ENCODE assay signal across 13 cellular contexts in the genomic region with DNA sequence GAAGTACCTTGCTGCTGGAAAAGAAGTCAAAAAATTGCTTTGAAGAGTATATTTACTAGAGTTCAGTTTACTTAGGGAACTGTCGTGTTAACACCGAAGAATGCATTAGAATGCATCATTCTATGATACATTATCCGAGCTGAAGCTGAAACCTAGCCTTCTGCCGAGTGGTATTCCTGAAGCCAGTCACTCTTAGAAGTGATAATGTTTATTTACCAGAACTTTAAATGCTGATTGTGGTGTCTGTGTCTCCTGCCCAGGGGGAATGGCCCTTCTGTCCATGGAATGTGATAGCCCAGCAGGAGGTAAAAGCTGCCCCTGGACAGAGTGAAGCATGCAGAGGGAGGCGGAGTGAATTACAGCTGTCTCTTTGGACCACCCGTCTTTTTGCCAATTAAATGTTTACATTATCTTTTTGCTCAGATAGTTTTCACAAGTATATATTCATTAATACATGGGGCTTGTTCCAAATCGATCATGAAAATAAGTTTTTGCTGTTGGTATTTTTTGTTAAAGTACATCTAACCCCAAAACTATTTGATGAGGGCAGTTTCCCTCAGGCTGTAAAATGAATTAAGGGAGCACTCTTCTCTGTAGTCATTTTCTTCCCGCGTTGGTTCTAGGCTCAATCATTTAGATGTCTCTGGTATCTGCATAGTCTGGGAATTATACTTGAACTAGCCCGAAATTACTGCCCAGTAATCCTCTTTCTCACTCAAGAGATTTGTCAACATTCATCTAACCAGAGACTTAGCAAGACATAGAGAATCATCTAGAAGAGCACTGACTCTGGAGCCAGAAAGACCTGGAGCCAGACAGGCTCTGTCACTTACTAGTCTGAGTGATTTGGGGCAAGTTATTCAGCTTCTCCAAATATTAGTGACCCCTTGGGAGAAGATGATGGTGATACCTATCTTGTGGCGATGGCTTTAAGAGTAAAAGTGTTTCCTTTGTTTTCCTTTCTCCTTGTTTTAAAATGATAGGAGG.
DNase-seq lines count a peak whose midpoint lies in the region; ATAC-seq, FAIRE-seq and TF ChIP-seq lines count a peak whose summit lies in the region.
"Had no signal": no experiment of that assay in that cellular context is flagged by ENCODE, and none has a peak within 500 bp of the region (broad histone marks: within the 10 kb centered on the region; RNA-seq: fewer than 3 reads in every experiment).

No MANE protein-coding gene starts in this region.

- no peak for TF ChIP-seq RAD21 in A549 (conservative IDR thresholded peaks at IDR 0.05 in 1 of 2, IDR thresholded peaks at IDR 0.05 in 1 of 2)
- no peak; a peak in 1 of 4 replicates for TF ChIP-seq RAD21 in H1 (IDR thresholded peaks at IDR 0.05 in 1 of 2, conservative IDR thresholded peaks at IDR 0.05 in 1 of 2; ENCODE audit: low read depth in 2 of 2, low read length in 2 of 2)

- TF ChIP-seq CTCF in A549 (IDR thresholded peaks at IDR 0.05) (no peak), H1 (IDR thresholded peaks at IDR 0.05; ENCODE audit: control extremely low read depth in 1 of 3, insufficient read depth in 1 of 3, low read depth in 1 of 3, low read length in 3 of 3) (no peak)

- no peaks in the 10 kb centered on the region for H3K23me2 ChIP-seq in H1 (ENCODE audit: low read depth, low read length)

- H4K91ac ChIP-seq in H1 (replicated peaks; ENCODE audit: insufficient read length, low read length), result no peak overlapping the region
- H4K91ac ChIP-seq in mesenchymal stem cell (ENCODE audit: low read length), result no peak overlapping the region

- H3K56ac ChIP-seq in H1 (replicated peaks; ENCODE audit: insufficient read length, low read depth, low read length), result no peak overlapping the region

- peaks cover 2% of the 10 kb centered on the region for H3K4me1 Mint-ChIP-seq in activated naive CD8-positive, alpha-beta T cell treated with anti-CD3 and anti-CD28 coated beads, Interleukin-2, amount 50 U/mL, for 24 hours
- H3K4me1 Mint-ChIP-seq: activated CD4-positive, alpha-beta T cell treated with anti-CD3 and anti-CD28 coated beads, Interleukin-2, amount 10 ng/mL, durations not matched to agents 7 days and 5 days had no signal

- peak overlapping the region; percentile 31 for H3K4me2 ChIP-seq in A549
- H3K4me2 ChIP-seq in H1 (ENCODE audit: insufficient read depth in 1 of 2, low read depth in 2 of 2, low read length in 2 of 2), result peak overlapping the region; percentile 32 to 38; a peak in 3 of 4 replicates
- H3K4me2 ChIP-seq in mesenchymal stem cell (ENCODE audit: low read length, poor library complexity, severe bottlenecking), result peak overlapping the region; percentile 51

- H3K27me3 ChIP-seq in H1 (replicated peaks in 1 of 4; ENCODE audit: control insufficient read depth in 3 of 4, extremely low read depth in 1 of 4, insufficient read depth in 3 of 4, low read length in 3 of 4) (no peaks in the 10 kb centered on the region; a peak in 1 of 7 replicates), mesenchymal stem cell (ENCODE audit: control insufficient read depth in 1 of 2, insufficient read depth in 1 of 2, low read length in 2 of 2) (no peaks in the 10 kb centered on the region)
- H3K27me3 ChIP-seq: right lobe of liver had no signal

- H2AFZ ChIP-seq in H1 (ENCODE audit: low read length) (no peak overlapping the region), mesenchymal stem cell (ENCODE audit: low read depth, low read length) (no peak overlapping the region)

- ATAC-seq in A549 (peak in 1 of 2 experiments; percentile 72; a peak in 3 of 6 replicates), HG02610 (IDR thresholded peaks at IDR 0.05; ENCODE audit: unreplicated experiment) (no peak), GM18520 (IDR thresholded peaks at IDR 0.05; ENCODE audit: unreplicated experiment) (no peak)
- ATAC-seq in activated naive CD8-positive, alpha-beta T cell treated with anti-CD3 and anti-CD28 coated beads, Interleukin-2, amount 50 U/mL, for 24 hours, result no peak

- no peak overlapping the region for H4K8ac ChIP-seq in H1 (ENCODE audit: extremely low read depth, insufficient read depth, low read length)
- H4K8ac ChIP-seq in mesenchymal stem cell (ENCODE audit: low read length), result peak overlapping the region; percentile 68

- CTCF ChIA-PET in A549 (lab: Yijun Ruan, JAX) (interaction anchor here (0.6 to 0.9 kb wide), 2 partner anchors 277 to 744 kb away, joined by 3 read pairs; no protein-coding TSS in a partner anchor), H1 (lab: Charles Lee; ENCODE audit: partially characterized antibody) (interaction anchor here (0.6 to 2.3 kb wide), 10 partner anchors 11 to 277 kb away, joined by 3 to 14 read pairs (median 4); no protein-coding TSS in a partner anchor)

- no peak overlapping the region for H2BK120ac ChIP-seq in H1 (replicated peaks; ENCODE audit: low read depth, low read length)
- no peak overlapping the region for H2BK120ac ChIP-seq in mesenchymal stem cell (ENCODE audit: low read depth, low read length)

- POLR2A ChIA-PET in A549 (lab: Yijun Ruan, JAX), result no interaction called here
- POLR2A ChIA-PET in H1 (lab: Charles Lee; ENCODE audit: partially characterized antibody), result no interaction called here

- H3K23ac ChIP-seq in H1 (ENCODE audit: insufficient read length) (no peak overlapping the region), mesenchymal stem cell (ENCODE audit: low read length in 2 of 2) (no peak overlapping the region)

- H3K14ac ChIP-seq in H1 (ENCODE audit: insufficient read length) (no peak overlapping the region), mesenchymal stem cell (ENCODE audit: low read length in 2 of 2) (no peak overlapping the region)

- no peak for TF ChIP-seq POLR2A in A549 (IDR thresholded peaks at IDR 0.05; ENCODE audit: low read length)
- TF ChIP-seq POLR2A in H1 (IDR thresholded peaks at IDR 0.05; ENCODE audit: control extremely low read depth in 1 of 2, low read depth in 2 of 2, low read length in 2 of 2), result no peak

- H3K36me3 Mint-ChIP-seq in activated naive CD8-positive, alpha-beta T cell treated with anti-CD3 and anti-CD28 coated beads, Interleukin-2, amount 50 U/mL, for 24 hours (ENCODE audit: low read depth), result peaks cover 3% of the 10 kb centered on the region

- H4K20me1 ChIP-seq in H1 (replicated peaks in 1 of 2; ENCODE audit: control insufficient read depth in 1 of 2, insufficient read depth in 2 of 2, low read length in 2 of 2), result no peaks in the 10 kb centered on the region

- H3K18ac ChIP-seq in H1 (ENCODE audit: extremely low read depth, low read length) (no peak overlapping the region), mesenchymal stem cell (ENCODE audit: low read depth in 1 of 2, low read length in 2 of 2) (peak overlapping the region in 1 of 2 experiments; percentile 44)

- H3K9me3 Mint-ChIP-seq in activated naive CD8-positive, alpha-beta T cell treated with anti-CD3 and anti-CD28 coated beads, Interleukin-2, amount 50 U/mL, for 24 hours, result no peaks in the 10 kb centered on the region
- H3K9me3 Mint-ChIP-seq: activated T-helper 2 cell treated with anti-CD3 and anti-CD28 coated beads, Interferon-gamma antibody, Interleukin-2, Interleukin-4, amounts not matched to agents 10 μg/mL and 5 μg/mL and 100 μg/mL, durations not matched to agents 14 hours and 24 hours and 36 hours had no signal

- H3K9me3 ChIP-seq in A549 (no peaks in the 10 kb centered on the region), H1 (ENCODE audit: insufficient read depth in 2 of 2, low read depth in 1 of 2, low read length in 1 of 2) (no peaks in the 10 kb centered on the region), mesenchymal stem cell (ENCODE audit: control insufficient read depth, low read length) (no peaks in the 10 kb centered on the region)
- H3K9me3 ChIP-seq: right lobe of liver had no signal

- WGBS in A549 (ENCODE audit: missing lambda C conversion rate), result 59% methylated on average over 11 of the region's 11 CpGs
- 61% methylated on average over 11 of the region's 11 CpGs; no CpG with 5 or more reads in 1 of the 2 experiments for WGBS in H1 (ENCODE audit: extremely low coverage in 1 of 2, insufficient coverage in 1 of 2, insufficient read length in 1 of 2, insufficient replicate concordance in 2 of 2, low coverage in 1 of 2, low lambda C conversion rate in 2 of 2, missing lambda C conversion rate in 1 of 2), 2 experiments
- 57% methylated on average over 8 of the region's 11 CpGs for WGBS in mesenchymal stem cell

- H3K9ac ChIP-seq in H1 (replicated peaks in 1 of 4; ENCODE audit: extremely low read depth in 1 of 4, low read depth in 3 of 4, low read length in 3 of 4), result no peak overlapping the region
- no peak overlapping the region for H3K9ac ChIP-seq in mesenchymal stem cell (ENCODE audit: low read length)

- DNase-seq in A549 (ENCODE audit: low read depth in 1 of 2, low spot score in 1 of 2), result no peak
- peak; percentile 89 for DNase-seq in M059J (ENCODE audit: low read depth)
- peak in 1 of 2 experiments; percentile 36 for DNase-seq in H1 (ENCODE audit: low read depth in 1 of 2, low spot score in 2 of 2)
- DNase-seq in mesenchymal stem cell, result peak; percentile 52
- DNase-seq in activated naive CD8-positive, alpha-beta T cell treated with anti-CD3 and anti-CD28 coated beads, Interleukin-2, amount 50 U/mL, for 24 hours, result no peak
- no peak for DNase-seq in NCI-H510A treated with DMSO at 0.1 percent for 48 hours (lab: John Stamatoyannopoulos, UW)
- DNase-seq: activated CD4-positive, alpha-beta T cell treated with anti-CD3 and anti-CD28 coated beads, Interleukin-2, amount 10 ng/mL, durations not matched to agents 7 days and 5 days; DMS53; right lobe of liver; SW 1271 had no signal

- H2AK5ac ChIP-seq in H1 (ENCODE audit: low read depth, low read length), result no peak overlapping the region
- H2AK5ac ChIP-seq in mesenchymal stem cell (ENCODE audit: low read length, severe bottlenecking), result no peak overlapping the region

- TF ChIP-seq EP300 in A549 (IDR thresholded peaks at IDR 0.05) (no peak), H1 (IDR thresholded peaks at IDR 0.05; ENCODE audit: borderline replicate concordance in 1 of 2, low read depth in 2 of 2, low read length in 2 of 2) (no peak)

- H3K79me2 ChIP-seq in H1 (ENCODE audit: control insufficient read depth in 1 of 2, insufficient read depth in 2 of 2, low read length in 2 of 2), result no peaks in the 10 kb centered on the region

- H3K4me1 ChIP-seq in A549, result peaks cover 18% of the 10 kb centered on the region; the same call in 2 of the 3 replicates
- peaks cover 2 to 10% (median 6%) of the 10 kb centered on the region in 4 experiments; a peak in 5 of 7 replicates for H3K4me1 ChIP-seq in H1 (replicated peaks in 1 of 4; ENCODE audit: control insufficient read depth in 3 of 4, insufficient read depth in 4 of 4, low read length in 3 of 4)
- H3K4me1 ChIP-seq in mesenchymal stem cell (ENCODE audit: control insufficient read depth, insufficient read depth, low read depth, low read length), result no peaks in the 10 kb centered on the region

- H3K4me3 Mint-ChIP-seq in activated naive CD8-positive, alpha-beta T cell treated with anti-CD3 and anti-CD28 coated beads, Interleukin-2, amount 50 U/mL, for 24 hours, result no peak overlapping the region
- H3K4me3 Mint-ChIP-seq: activated CD4-positive, alpha-beta T cell treated with anti-CD3 and anti-CD28 coated beads, Interleukin-2, amount 10 ng/mL, durations not matched to agents 7 days and 5 days had no signal

- H3K4me3 ChIP-seq in A549, result no peak overlapping the region
- H3K4me3 ChIP-seq in H1 (ENCODE audit: extremely low read depth in 1 of 4, insufficient read depth in 2 of 4, low read depth in 3 of 4, low read length in 4 of 4), result peak overlapping the region in 1 of 4 experiments; percentile 24; a peak in 1 of 8 replicates
- no peak overlapping the region for H3K4me3 ChIP-seq in mesenchymal stem cell (ENCODE audit: insufficient read depth in 1 of 2, low read depth in 1 of 2, low read length in 2 of 2)
- H3K4me3 ChIP-seq: right lobe of liver had no signal

- H3K27me3 Mint-ChIP-seq in activated naive CD8-positive, alpha-beta T cell treated with anti-CD3 and anti-CD28 coated beads, Interleukin-2, amount 50 U/mL, for 24 hours, result no peaks in the 10 kb centered on the region
- H3K27me3 Mint-ChIP-seq: activated CD4-positive, alpha-beta T cell treated with anti-CD3 and anti-CD28 coated beads, Interleukin-2, amount 10 ng/mL, durations not matched to agents 7 days and 5 days had no signal

- no peak overlapping the region for H3K4ac ChIP-seq in H1 (replicated peaks; ENCODE audit: insufficient read length, low read depth, low read length)
- no peak overlapping the region for H3K4ac ChIP-seq in mesenchymal stem cell (ENCODE audit: low read depth in 1 of 2, low read length in 2 of 2)

- H2BK15ac ChIP-seq in H1 (ENCODE audit: low read length) (no peak overlapping the region), mesenchymal stem cell (ENCODE audit: low read depth, poor library complexity, severe bottlenecking) (no peak overlapping the region)

- H2BK12ac ChIP-seq in H1 (ENCODE audit: low read depth, low read length) (no peak overlapping the region), mesenchymal stem cell (ENCODE audit: low read length in 2 of 2) (no peak overlapping the region)

- FAIRE-seq in A549 (lab: Jason Lieb, UNC) (no peak), H1 (lab: Jason Lieb, UNC) (peak; percentile 85)

- no peak overlapping the region for H2BK20ac ChIP-seq in H1 (ENCODE audit: low read length)

- no peak overlapping the region for H4K5ac ChIP-seq in H1 (ENCODE audit: insufficient read length, low read depth, low read length)

- no peaks in the 10 kb centered on the region for H3K36me3 ChIP-seq in H1 (ENCODE audit: control insufficient read depth in 2 of 4, insufficient read depth in 4 of 4, low read length in 3 of 4)
- H3K36me3 ChIP-seq in mesenchymal stem cell (ENCODE audit: control insufficient read depth in 1 of 2, insufficient read depth in 2 of 2, low read depth in 1 of 2, low read length in 2 of 2), result no peaks in the 10 kb centered on the region
- H3K36me3 ChIP-seq: right lobe of liver had no signal

- H3K79me1 ChIP-seq in H1 (ENCODE audit: low read depth, low read length) (no peaks in the 10 kb centered on the region), mesenchymal stem cell (replicated peaks; ENCODE audit: low read length, poor library complexity, severe bottlenecking) (peaks cover 1% of the 10 kb centered on the region)

- H2BK5ac ChIP-seq in H1 (ENCODE audit: low read depth, low read length) (no peak overlapping the region; the same call in 1 of the 2 replicates), mesenchymal stem cell (ENCODE audit: low read depth, low read length, poor library complexity, severe bottlenecking) (no peak overlapping the region)

- H3K27ac Mint-ChIP-seq in activated naive CD8-positive, alpha-beta T cell treated with anti-CD3 and anti-CD28 coated beads, Interleukin-2, amount 50 U/mL, for 24 hours, result no peak overlapping the region
- H3K27ac Mint-ChIP-seq: activated CD4-positive, alpha-beta T cell treated with anti-CD3 and anti-CD28 coated beads, Interleukin-2, amount 10 ng/mL, durations not matched to agents 7 days and 5 days; activated T-helper 2 cell treated with anti-CD3 and anti-CD28 coated beads, Interferon-gamma antibody, Interleukin-2, Interleukin-4, amounts not matched to agents 10 μg/mL and 5 μg/mL and 100 μg/mL, durations not matched to agents 14 hours and 24 hours and 36 hours had no signal

- H3K27ac ChIP-seq in A549 (peak overlapping the region in 1 of 2 experiments; percentile 61; a peak in 3 of 6 replicates), H1 (ENCODE audit: low read depth, low read length) (no peak overlapping the region), mesenchymal stem cell (ENCODE audit: low read length, poor library complexity, severe bottlenecking) (no peak overlapping the region)

Comparison
In these comparisons a context has a peak if more than half of its experiments do, and no peak if none do; other contexts are left out.
1. DNase-seq: peak in M059J (single experiment) and mesenchymal stem cell (single experiment); none in A549 (0 of 2), activated naive CD8-positive, alpha-beta T cell treated with anti-CD3 and anti-CD28 coated beads, Interleukin-2, amount 50 U/mL, for 24 hours (single experiment) and NCI-H510A treated with DMSO at 0.1 percent for 48 hours (single experiment).
2. Peak in every context shown above with its lines, with median percentiles within 50 percentile points of each other: H3K4me2 ChIP-seq.